8 cellular contexts compared by ENCODE assay signal in the genomic region with DNA sequence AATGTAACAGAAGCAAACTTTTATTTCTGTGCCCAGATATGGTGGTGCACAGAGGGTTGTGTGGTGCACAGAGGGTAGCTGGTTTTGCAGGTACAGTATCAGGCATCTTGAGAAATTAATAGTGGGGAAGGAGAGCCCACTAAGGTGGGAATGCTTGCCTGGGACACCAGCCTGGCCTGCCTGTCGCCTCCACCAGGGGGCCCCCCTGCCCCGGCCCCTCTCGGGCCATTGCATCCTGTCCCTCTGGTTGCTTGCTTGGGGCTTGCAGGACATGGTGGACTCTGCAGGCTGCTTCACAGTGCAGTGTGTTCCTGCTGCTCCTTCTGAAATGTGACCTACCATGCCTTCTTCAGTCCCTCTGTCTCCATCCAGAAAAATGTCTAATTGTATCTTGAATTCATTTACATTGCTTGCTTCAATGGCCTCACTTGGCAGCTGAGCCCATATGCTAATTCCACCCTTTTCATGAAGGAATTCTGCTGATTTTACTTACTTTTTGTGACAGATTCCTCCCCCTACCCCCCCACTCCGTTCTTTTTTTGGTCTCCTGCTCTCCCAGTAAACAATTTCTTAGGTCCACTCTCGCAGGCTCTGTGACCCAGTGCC.
A peak's percentile ranks its signal among the peaks of the same experiment; 100 is the strongest.
DNase-seq lines count a peak whose midpoint lies in the region; TF ChIP-seq lines count a peak whose summit lies in the region.

No MANE protein-coding gene starts in this region.

- TF ChIP-seq CTCF in fibroblast of villous mesenchyme (IDR thresholded peaks at IDR 0.05; ENCODE audit: insufficient read depth, low read depth, low read length) (peak; percentile 91), progenitor cell of endocrine pancreas (IDR thresholded peaks at IDR 0.05; ENCODE audit: unreplicated experiment) (peak; percentile 82), lower leg skin (IDR thresholded peaks at IDR 0.05) (no peak)

- H3K4me3 Mint-ChIP-seq in progenitor cell of endocrine pancreas (ENCODE audit: low read depth): no peak overlapping the region

- TF ChIP-seq POLR2A in lower leg skin (IDR thresholded peaks at IDR 0.05): no peak

- H3K4me3 ChIP-seq in fibroblast of villous mesenchyme (ENCODE audit: low read depth, low read length): no peak overlapping the region
- no peak overlapping the region for H3K4me3 ChIP-seq in lower leg skin (ENCODE audit: low read depth, poor library complexity, severe bottlenecking)

- TF ChIP-seq EP300 in Ishikawa (IDR thresholded peaks at IDR 0.05; ENCODE audit: borderline replicate concordance): no peak

- H3K36me3 Mint-ChIP-seq in progenitor cell of endocrine pancreas (ENCODE audit: insufficient read depth): no peaks in the 10 kb centered on the region

- intact Hi-C loops in lower leg skin (cut with DNase I; ENCODE audit: low total_unique reads): no loop called here

- no peaks in the 10 kb centered on the region for H3K4me1 Mint-ChIP-seq in progenitor cell of endocrine pancreas (ENCODE audit: low read depth)

- no peak overlapping the region for H3K27ac Mint-ChIP-seq in progenitor cell of endocrine pancreas

- no peaks in the 10 kb centered on the region for H3K27me3 Mint-ChIP-seq in progenitor cell of endocrine pancreas

- DNase-seq in EH (ENCODE audit: low read depth) (peak; percentile 51), fibroblast of villous mesenchyme (ENCODE audit: low read depth) (peak; percentile 42), progenitor cell of endocrine pancreas (ENCODE audit: low spot score, unreplicated experiment) (peak; percentile 64), SIG-M5 (lab: John Stamatoyannopoulos, UW) (no peak), lower leg skin (ENCODE audit: low spot score in 2 of 2) (no peak), mesenteric fat pad (ENCODE audit: low spot score) (no peak)
- DNase-seq in activated CD8-positive, alpha-beta memory T cell treated with anti-CD3 and anti-CD28 coated beads, Interleukin-2, amount 50 U/mL, for 48 hours: peak; percentile 65

- peaks cover 6% of the 10 kb centered on the region for H3K9me3 Mint-ChIP-seq in progenitor cell of endocrine pancreas (ENCODE audit: low read depth)

- WGBS in lower leg skin, 2 donors: 67 to 75% methylated on average over 5 of the region's 5 CpGs

- TF ChIP-seq RAD21 in Ishikawa (IDR thresholded peaks at IDR 0.05; ENCODE audit: low read depth): peak; percentile 48

TF ChIP-seq in Ishikawa, 13 proteins besides CTCF, POLR2A, EP300 and RAD21:
- TF ChIP-seq, protein P1, sequence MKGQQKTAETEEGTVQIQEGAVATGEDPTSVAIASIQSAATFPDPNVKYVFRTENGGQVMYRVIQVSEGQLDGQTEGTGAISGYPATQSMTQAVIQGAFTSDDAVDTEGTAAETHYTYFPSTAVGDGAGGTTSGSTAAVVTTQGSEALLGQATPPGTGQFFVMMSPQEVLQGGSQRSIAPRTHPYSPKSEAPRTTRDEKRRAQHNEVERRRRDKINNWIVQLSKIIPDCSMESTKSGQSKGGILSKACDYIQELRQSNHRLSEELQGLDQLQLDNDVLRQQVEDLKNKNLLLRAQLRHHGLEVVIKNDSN (IDR thresholded peaks at IDR 0.05): no peak
- no peak for TF ChIP-seq TCF12 (IDR thresholded peaks at IDR 0.05; ENCODE audit: low read depth)
- no peak for TF ChIP-seq EGR1 (IDR thresholded peaks at IDR 0.05)
- TF ChIP-seq CEBPB (IDR thresholded peaks at IDR 0.05): no peak
- no peak for TF ChIP-seq CREB1 (IDR thresholded peaks at IDR 0.05; ENCODE audit: low read depth)
- no peak for TF ChIP-seq TEAD4 (IDR thresholded peaks at IDR 0.05)
- TF ChIP-seq, protein P2, sequence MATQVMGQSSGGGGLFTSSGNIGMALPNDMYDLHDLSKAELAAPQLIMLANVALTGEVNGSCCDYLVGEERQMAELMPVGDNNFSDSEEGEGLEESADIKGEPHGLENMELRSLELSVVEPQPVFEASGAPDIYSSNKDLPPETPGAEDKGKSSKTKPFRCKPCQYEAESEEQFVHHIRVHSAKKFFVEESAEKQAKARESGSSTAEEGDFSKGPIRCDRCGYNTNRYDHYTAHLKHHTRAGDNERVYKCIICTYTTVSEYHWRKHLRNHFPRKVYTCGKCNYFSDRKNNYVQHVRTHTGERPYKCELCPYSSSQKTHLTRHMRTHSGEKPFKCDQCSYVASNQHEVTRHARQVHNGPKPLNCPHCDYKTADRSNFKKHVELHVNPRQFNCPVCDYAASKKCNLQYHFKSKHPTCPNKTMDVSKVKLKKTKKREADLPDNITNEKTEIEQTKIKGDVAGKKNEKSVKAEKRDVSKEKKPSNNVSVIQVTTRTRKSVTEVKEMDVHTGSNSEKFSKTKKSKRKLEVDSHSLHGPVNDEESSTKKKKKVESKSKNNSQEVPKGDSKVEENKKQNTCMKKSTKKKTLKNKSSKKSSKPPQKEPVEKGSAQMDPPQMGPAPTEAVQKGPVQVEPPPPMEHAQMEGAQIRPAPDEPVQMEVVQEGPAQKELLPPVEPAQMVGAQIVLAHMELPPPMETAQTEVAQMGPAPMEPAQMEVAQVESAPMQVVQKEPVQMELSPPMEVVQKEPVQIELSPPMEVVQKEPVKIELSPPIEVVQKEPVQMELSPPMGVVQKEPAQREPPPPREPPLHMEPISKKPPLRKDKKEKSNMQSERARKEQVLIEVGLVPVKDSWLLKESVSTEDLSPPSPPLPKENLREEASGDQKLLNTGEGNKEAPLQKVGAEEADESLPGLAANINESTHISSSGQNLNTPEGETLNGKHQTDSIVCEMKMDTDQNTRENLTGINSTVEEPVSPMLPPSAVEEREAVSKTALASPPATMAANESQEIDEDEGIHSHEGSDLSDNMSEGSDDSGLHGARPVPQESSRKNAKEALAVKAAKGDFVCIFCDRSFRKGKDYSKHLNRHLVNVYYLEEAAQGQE (IDR thresholded peaks at IDR 0.05; ENCODE audit: low read depth): no peak
- TF ChIP-seq FOXM1 (IDR thresholded peaks at IDR 0.05; ENCODE audit: borderline replicate concordance, low read depth): no peak
- no peak for TF ChIP-seq ZBTB7A (IDR thresholded peaks at IDR 0.05; ENCODE audit: low read depth)
- TF ChIP-seq NFIC (IDR thresholded peaks at IDR 0.05): no peak
- TF ChIP-seq TAF1 (IDR thresholded peaks at IDR 0.05; ENCODE audit: low read depth): no peak
- TF ChIP-seq, protein P3, sequence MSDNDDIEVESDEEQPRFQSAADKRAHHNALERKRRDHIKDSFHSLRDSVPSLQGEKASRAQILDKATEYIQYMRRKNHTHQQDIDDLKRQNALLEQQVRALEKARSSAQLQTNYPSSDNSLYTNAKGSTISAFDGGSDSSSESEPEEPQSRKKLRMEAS (IDR thresholded peaks at IDR 0.05): no peak
- TF ChIP-seq YY1 (IDR thresholded peaks at IDR 0.05; ENCODE audit: low read depth): no peak

Comparison
In these comparisons a context has a peak if more than half of its experiments do, and no peak if none do; other contexts are left out.
1. DNase-seq: peak in EH (single experiment), activated CD8-positive, alpha-beta memory T cell treated with anti-CD3 and anti-CD28 coated beads, Interleukin-2, amount 50 U/mL, for 48 hours (single experiment), fibroblast of villous mesenchyme (single experiment) and progenitor cell of endocrine pancreas (single experiment); none in SIG-M5 (single experiment), lower leg skin (0 of 2) and mesenteric fat pad (single experiment).
2. CTCF ChIP-seq: peak in fibroblast of villous mesenchyme (single experiment) and progenitor cell of endocrine pancreas (single experiment); none in lower leg skin (0 of 3).